11 cellular contexts compared by ENCODE assay signal in genomic region chr17:2043785-2044184, GRCh38. TPM values are rescaled to one million over a fixed set of nuclear protein-coding genes. Genes with fewer than 3 reads are reported as not detected.
DNase-seq lines count a peak whose midpoint lies in the region; ATAC-seq and TF ChIP-seq lines count a peak whose summit lies in the region.
"Had no signal": no experiment of that assay in that cellular context is flagged by ENCODE, and none has a peak within 500 bp of the region (broad histone marks: within the 10 kb centered on the region; RNA-seq: fewer than 3 reads in every experiment).

No MANE protein-coding gene starts in this region.

- peaks cover 0 to 24% of the 10 kb centered on the region in 2 donors for H3K36me3 ChIP-seq in adrenal gland (replicated peaks in 1 of 2)

- no peaks in the 10 kb centered on the region for H3K9me3 ChIP-seq in adrenal gland (replicated peaks in 1 of 3)

- ATAC-seq in GM19467 (IDR thresholded peaks at IDR 0.05; ENCODE audit: unreplicated experiment): no peak

- no peak for TF ChIP-seq POLR2A in adrenal gland (IDR thresholded peaks at IDR 0.05)

- H3K27me3 ChIP-seq in adrenal gland: no peaks in the 10 kb centered on the region

- H3K4me3 ChIP-seq in adrenal gland: no peak overlapping the region

- 76 to 84% (median 77%) methylated on average over 6 of the region's 6 CpGs for WGBS in adrenal gland, 4 donors

- intact Hi-C loops in adrenal gland (cut with DNase I): no loop called here

- DNase-seq in AG08395 (ENCODE audit: low spot score) (peak; percentile 80), HCEC 1CT (peak; percentile 80), adrenal gland (peak in 3 of 7 donors; percentile 31 to 55 (median 32)), islet precursor cell (peak; percentile 86), NCI-H82 treated with DMSO at 0.1 percent for 48 hours (lab: John Stamatoyannopoulos, UW; ENCODE audit: unreplicated experiment) (no peak), pons (ENCODE audit: low spot score) (no peak), SW480 (ENCODE audit: low spot score) (no peak)
- DNase-seq: DMS153, NCI-H1436, RPMI8226 had no signal

- H3K27ac ChIP-seq in adrenal gland: peak overlapping the region in 4 of 5 donors; percentile 3 to 100 (median 60)

- peaks cover 15 to 32% of the 10 kb centered on the region in 2 donors for H3K4me1 ChIP-seq in adrenal gland (replicated peaks in 1 of 2)

- TF ChIP-seq CTCF in adrenal gland (IDR thresholded peaks at IDR 0.05): no peak

RNA-seq across cellular contexts. Expression of gene OVCA2, which starts 2.0 kb away (rescaled TPM):
- total RNA-seq in adrenal gland: 10 to 100 TPM; 37.2 to 75.9 (median 55.6) TPM
- polyA plus RNA-seq in adrenal gland: 100 to 1,000 TPM in 2 of 3 donors, 10 to 100 TPM in 1; 57.5 to 155 (median 102) TPM

RNA-seq across cellular contexts. Expression of gene HIC1, which starts 11.1 kb away (rescaled TPM):
- 10 to 100 TPM in 7 of 8 donors, 1 to 10 TPM in 1; 9.8 to 61.8 (median 31.5) TPM for total RNA-seq in adrenal gland
- polyA plus RNA-seq in adrenal gland: 10 to 100 TPM in 1 of 3 donors, 1 to 10 TPM in 1, under 1 TPM in 1; 0.92 to 16.7 (median 7.7) TPM

RNA-seq across cellular contexts. Expression of gene DPH1, which starts 13.8 kb away (rescaled TPM):
- total RNA-seq in adrenal gland: 10 to 100 TPM; 37.7 to 65.3 (median 57.7) TPM
- polyA plus RNA-seq in adrenal gland: 100 to 1,000 TPM in 1 of 3 donors, 10 to 100 TPM in 2; 34.3 to 100 (median 69.7) TPM

RNA-seq across cellular contexts. Expression of gene RTN4RL1, which starts 18.7 kb away (rescaled TPM):
- total RNA-seq in adrenal gland: 1 to 10 TPM; 5.1 to 9.4 (median 8.0) TPM
- polyA plus RNA-seq in adrenal gland: 1 to 10 TPM; 1.8 to 2.4 (median 1.9) TPM

Comparison
In these comparisons a context has a peak if more than half of its experiments do, and no peak if none do; other contexts are left out.
1. DNase-seq: peak in AG08395 (single experiment), HCEC 1CT (single experiment) and islet precursor cell (single experiment); none in NCI-H82 treated with DMSO at 0.1 percent for 48 hours (single experiment), pons (single experiment) and SW480 (single experiment).